In the genomic region with DNA sequence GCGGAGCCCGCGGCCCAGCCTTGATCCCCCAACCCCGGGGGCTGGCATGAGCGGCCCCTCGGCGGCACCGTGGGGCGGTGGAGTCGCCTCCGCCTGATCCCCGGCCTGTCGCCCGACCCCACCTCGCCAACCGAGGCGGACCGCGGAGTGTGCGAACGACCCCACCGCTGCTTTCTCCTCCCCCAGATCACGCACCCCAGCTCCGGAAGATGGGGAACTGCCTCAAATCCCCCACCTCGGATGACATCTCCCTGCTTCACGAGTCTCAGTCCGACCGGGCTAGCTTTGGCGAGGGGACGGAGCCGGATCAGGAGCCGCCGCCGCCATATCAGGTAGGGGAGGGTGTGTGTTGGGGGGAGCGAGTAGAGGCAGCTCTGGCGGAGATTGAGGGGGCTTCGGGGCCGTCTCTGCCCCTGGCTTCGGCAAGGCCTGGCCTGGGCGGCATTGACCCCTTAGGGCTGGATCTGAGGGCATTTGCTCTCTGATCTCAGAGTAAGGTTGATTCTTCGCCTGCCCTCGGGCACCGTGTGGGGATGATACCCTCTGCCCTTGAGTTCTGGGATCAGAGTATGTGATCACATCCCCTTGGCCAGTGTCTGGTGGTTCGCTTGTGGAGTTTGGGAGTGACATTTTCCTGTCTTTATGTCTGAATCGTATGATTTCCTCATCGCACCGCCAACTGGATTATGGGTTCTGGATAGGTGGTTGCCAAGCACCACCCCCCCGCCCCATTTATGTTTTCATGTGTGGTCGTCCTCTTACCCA, we compare ENCODE assay signal across 1 cellular context.
TF ChIP-seq lines count a peak whose summit lies in the region.

No MANE protein-coding gene starts in this region.

TF ChIP-seq in K562, 482 proteins besides CTCF, POLR2A, EP300 and RAD21 (continues in another document):
- TF ChIP-seq, protein P1, sequence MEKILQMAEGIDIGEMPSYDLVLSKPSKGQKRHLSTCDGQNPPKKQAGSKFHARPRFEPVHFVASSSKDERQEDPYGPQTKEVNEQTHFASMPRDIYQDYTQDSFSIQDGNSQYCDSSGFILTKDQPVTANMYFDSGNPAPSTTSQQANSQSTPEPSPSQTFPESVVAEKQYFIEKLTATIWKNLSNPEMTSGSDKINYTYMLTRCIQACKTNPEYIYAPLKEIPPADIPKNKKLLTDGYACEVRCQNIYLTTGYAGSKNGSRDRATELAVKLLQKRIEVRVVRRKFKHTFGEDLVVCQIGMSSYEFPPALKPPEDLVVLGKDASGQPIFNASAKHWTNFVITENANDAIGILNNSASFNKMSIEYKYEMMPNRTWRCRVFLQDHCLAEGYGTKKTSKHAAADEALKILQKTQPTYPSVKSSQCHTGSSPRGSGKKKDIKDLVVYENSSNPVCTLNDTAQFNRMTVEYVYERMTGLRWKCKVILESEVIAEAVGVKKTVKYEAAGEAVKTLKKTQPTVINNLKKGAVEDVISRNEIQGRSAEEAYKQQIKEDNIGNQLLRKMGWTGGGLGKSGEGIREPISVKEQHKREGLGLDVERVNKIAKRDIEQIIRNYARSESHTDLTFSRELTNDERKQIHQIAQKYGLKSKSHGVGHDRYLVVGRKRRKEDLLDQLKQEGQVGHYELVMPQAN (IDR thresholded peaks at IDR 0.05; ENCODE audit: borderline replicate concordance), result peak; percentile 37; the same call in 1 of the 2 replicates
- no peak for TF ChIP-seq PHTF2 (CRISPR knock-in tag; IDR thresholded peaks at IDR 0.05)
- TF ChIP-seq, protein P2, sequence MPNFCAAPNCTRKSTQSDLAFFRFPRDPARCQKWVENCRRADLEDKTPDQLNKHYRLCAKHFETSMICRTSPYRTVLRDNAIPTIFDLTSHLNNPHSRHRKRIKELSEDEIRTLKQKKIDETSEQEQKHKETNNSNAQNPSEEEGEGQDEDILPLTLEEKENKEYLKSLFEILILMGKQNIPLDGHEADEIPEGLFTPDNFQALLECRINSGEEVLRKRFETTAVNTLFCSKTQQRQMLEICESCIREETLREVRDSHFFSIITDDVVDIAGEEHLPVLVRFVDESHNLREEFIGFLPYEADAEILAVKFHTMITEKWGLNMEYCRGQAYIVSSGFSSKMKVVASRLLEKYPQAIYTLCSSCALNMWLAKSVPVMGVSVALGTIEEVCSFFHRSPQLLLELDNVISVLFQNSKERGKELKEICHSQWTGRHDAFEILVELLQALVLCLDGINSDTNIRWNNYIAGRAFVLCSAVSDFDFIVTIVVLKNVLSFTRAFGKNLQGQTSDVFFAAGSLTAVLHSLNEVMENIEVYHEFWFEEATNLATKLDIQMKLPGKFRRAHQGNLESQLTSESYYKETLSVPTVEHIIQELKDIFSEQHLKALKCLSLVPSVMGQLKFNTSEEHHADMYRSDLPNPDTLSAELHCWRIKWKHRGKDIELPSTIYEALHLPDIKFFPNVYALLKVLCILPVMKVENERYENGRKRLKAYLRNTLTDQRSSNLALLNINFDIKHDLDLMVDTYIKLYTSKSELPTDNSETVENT (CRISPR knock-in tag; IDR thresholded peaks at IDR 0.05), result no peak
- peak; percentile 51 for TF ChIP-seq HDAC2 (IDR thresholded peaks at IDR 0.05)
- peak; percentile 92; the same call in 1 of the 2 replicates for TF ChIP-seq FOXK1 (CRISPR knock-in tag; IDR thresholded peaks at IDR 0.05; ENCODE audit: borderline replicate concordance)
- 0 out of 2 replicates have a peak, but pooled peaks have one; percentile 29 for TF ChIP-seq ATF2 (CRISPR knock-in tag; IDR thresholded peaks at IDR 0.05)
- 0 out of 2 replicates have a peak, but pooled peaks have one; percentile 47 for TF ChIP-seq ZBTB17 (CRISPR knock-in tag; IDR thresholded peaks at IDR 0.05)
- TF ChIP-seq DPF2 (IDR thresholded peaks at IDR 0.05), result no peak
- peak; percentile 64 for TF ChIP-seq KDM5B (IDR thresholded peaks at IDR 0.05; ENCODE audit: insufficient replicate concordance, low read depth, low read length)
- TF ChIP-seq ZNF143 (CRISPR knock-in tag; IDR thresholded peaks at IDR 0.05), result 0 out of 2 replicates have a peak, but pooled peaks have one; percentile 6
- peak; percentile 37 for TF ChIP-seq TAF1 (IDR thresholded peaks at IDR 0.05; ENCODE audit: control insufficient read depth, extremely low read depth, insufficient read depth, low read length, severe bottlenecking)
- TF ChIP-seq SRSF3 (IDR thresholded peaks at IDR 0.05; ENCODE audit: insufficient read depth, low read length), result peak; percentile 70; the same call in 1 of the 2 replicates
- no peak for TF ChIP-seq PRPF4 (IDR thresholded peaks at IDR 0.05; ENCODE audit: insufficient read depth, low read depth, low read length, poor library complexity, severe bottlenecking)
- peak; percentile 39 for TF ChIP-seq SP1 (CRISPR knock-in tag; IDR thresholded peaks at IDR 0.05)
- TF ChIP-seq YY1 (IDR thresholded peaks at IDR 0.05; ENCODE audit: borderline replicate concordance in 1 of 3, control insufficient read depth in 1 of 3, extremely low read depth in 1 of 3, insufficient read depth in 3 of 3, insufficient read length in 1 of 3, insufficient replicate concordance in 2 of 3, low read depth in 1 of 3, low read length in 2 of 3), result peak in 2 of 3 experiments; percentile 58 to 85
- TF ChIP-seq CHD1 (IDR thresholded peaks at IDR 0.05; ENCODE audit: low read length), result peak; percentile 60
- TF ChIP-seq HMGXB4 (CRISPR knock-in tag; IDR thresholded peaks at IDR 0.05), result peak; percentile 44; the same call in 1 of the 2 replicates
- no peak for TF ChIP-seq ZNF354B (CRISPR knock-in tag; IDR thresholded peaks at IDR 0.05)
- peak; percentile 3; the same call in 1 of the 2 replicates for TF ChIP-seq RB1 (IDR thresholded peaks at IDR 0.05; ENCODE audit: low read depth)
- TF ChIP-seq NR1H2 (CRISPR knock-in tag; IDR thresholded peaks at IDR 0.05), result 0 out of 2 replicates have a peak, but pooled peaks have one; percentile 58
- TF ChIP-seq SMARCE1 (IDR thresholded peaks at IDR 0.05), result peak; percentile 41
- TF ChIP-seq TARDBP (IDR thresholded peaks at IDR 0.05), result 0 out of 2 replicates have a peak, but pooled peaks have one; percentile 25
- TF ChIP-seq KLF13 (tag; IDR thresholded peaks at IDR 0.05; ENCODE audit: borderline replicate concordance, low read depth), result no peak
- 0 out of 2 replicates have a peak, but pooled peaks have one; percentile 29 for TF ChIP-seq LCOR (CRISPR knock-in tag; IDR thresholded peaks at IDR 0.05)
- TF ChIP-seq, protein P3, sequence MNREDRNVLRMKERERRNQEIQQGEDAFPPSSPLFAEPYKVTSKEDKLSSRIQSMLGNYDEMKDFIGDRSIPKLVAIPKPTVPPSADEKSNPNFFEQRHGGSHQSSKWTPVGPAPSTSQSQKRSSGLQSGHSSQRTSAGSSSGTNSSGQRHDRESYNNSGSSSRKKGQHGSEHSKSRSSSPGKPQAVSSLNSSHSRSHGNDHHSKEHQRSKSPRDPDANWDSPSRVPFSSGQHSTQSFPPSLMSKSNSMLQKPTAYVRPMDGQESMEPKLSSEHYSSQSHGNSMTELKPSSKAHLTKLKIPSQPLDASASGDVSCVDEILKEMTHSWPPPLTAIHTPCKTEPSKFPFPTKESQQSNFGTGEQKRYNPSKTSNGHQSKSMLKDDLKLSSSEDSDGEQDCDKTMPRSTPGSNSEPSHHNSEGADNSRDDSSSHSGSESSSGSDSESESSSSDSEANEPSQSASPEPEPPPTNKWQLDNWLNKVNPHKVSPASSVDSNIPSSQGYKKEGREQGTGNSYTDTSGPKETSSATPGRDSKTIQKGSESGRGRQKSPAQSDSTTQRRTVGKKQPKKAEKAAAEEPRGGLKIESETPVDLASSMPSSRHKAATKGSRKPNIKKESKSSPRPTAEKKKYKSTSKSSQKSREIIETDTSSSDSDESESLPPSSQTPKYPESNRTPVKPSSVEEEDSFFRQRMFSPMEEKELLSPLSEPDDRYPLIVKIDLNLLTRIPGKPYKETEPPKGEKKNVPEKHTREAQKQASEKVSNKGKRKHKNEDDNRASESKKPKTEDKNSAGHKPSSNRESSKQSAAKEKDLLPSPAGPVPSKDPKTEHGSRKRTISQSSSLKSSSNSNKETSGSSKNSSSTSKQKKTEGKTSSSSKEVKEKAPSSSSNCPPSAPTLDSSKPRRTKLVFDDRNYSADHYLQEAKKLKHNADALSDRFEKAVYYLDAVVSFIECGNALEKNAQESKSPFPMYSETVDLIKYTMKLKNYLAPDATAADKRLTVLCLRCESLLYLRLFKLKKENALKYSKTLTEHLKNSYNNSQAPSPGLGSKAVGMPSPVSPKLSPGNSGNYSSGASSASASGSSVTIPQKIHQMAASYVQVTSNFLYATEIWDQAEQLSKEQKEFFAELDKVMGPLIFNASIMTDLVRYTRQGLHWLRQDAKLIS (CRISPR knock-in tag; IDR thresholded peaks at IDR 0.05), result peak; percentile 41; the same call in 1 of the 2 replicates
- peak; percentile 33; the same call in 1 of the 2 replicates for TF ChIP-seq ZBTB7A (IDR thresholded peaks at IDR 0.05; ENCODE audit: borderline replicate concordance, control insufficient read depth, low read depth, low read length)
- TF ChIP-seq RBBP5 (IDR thresholded peaks at IDR 0.05; ENCODE audit: borderline replicate concordance, insufficient read depth, low read length, poor library complexity, severe bottlenecking), result peak; percentile 88
- TF ChIP-seq LARP7 (IDR thresholded peaks at IDR 0.05), result no peak
- TF ChIP-seq IRF2 (CRISPR knock-in tag; IDR thresholded peaks at IDR 0.05), result 0 out of 2 replicates have a peak, but pooled peaks have one; percentile 48
- TF ChIP-seq NR2C2 (CRISPR knock-in tag; IDR thresholded peaks at IDR 0.05), result 0 out of 2 replicates have a peak, but pooled peaks have one; percentile 21
- TF ChIP-seq NR2C2 (tag; IDR thresholded peaks at IDR 0.05), result 0 out of 2 replicates have a peak, but pooled peaks have one; percentile 33
- TF ChIP-seq, protein P4, sequence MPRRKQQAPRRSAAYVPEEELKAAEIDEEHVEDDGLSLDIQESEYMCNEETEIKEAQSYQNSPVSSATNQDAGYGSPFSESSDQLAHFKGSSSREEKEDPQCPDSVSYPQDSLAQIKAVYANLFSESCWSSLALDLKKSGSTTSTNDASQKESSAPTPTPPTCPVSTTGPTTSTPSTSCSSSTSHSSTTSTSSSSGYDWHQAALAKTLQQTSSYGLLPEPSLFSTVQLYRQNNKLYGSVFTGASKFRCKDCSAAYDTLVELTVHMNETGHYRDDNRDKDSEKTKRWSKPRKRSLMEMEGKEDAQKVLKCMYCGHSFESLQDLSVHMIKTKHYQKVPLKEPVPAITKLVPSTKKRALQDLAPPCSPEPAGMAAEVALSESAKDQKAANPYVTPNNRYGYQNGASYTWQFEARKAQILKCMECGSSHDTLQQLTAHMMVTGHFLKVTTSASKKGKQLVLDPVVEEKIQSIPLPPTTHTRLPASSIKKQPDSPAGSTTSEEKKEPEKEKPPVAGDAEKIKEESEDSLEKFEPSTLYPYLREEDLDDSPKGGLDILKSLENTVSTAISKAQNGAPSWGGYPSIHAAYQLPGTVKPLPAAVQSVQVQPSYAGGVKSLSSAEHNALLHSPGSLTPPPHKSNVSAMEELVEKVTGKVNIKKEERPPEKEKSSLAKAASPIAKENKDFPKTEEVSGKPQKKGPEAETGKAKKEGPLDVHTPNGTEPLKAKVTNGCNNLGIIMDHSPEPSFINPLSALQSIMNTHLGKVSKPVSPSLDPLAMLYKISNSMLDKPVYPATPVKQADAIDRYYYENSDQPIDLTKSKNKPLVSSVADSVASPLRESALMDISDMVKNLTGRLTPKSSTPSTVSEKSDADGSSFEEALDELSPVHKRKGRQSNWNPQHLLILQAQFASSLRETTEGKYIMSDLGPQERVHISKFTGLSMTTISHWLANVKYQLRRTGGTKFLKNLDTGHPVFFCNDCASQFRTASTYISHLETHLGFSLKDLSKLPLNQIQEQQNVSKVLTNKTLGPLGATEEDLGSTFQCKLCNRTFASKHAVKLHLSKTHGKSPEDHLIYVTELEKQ (CRISPR knock-in tag; IDR thresholded peaks at IDR 0.05), result no peak
- TF ChIP-seq, protein P5, sequence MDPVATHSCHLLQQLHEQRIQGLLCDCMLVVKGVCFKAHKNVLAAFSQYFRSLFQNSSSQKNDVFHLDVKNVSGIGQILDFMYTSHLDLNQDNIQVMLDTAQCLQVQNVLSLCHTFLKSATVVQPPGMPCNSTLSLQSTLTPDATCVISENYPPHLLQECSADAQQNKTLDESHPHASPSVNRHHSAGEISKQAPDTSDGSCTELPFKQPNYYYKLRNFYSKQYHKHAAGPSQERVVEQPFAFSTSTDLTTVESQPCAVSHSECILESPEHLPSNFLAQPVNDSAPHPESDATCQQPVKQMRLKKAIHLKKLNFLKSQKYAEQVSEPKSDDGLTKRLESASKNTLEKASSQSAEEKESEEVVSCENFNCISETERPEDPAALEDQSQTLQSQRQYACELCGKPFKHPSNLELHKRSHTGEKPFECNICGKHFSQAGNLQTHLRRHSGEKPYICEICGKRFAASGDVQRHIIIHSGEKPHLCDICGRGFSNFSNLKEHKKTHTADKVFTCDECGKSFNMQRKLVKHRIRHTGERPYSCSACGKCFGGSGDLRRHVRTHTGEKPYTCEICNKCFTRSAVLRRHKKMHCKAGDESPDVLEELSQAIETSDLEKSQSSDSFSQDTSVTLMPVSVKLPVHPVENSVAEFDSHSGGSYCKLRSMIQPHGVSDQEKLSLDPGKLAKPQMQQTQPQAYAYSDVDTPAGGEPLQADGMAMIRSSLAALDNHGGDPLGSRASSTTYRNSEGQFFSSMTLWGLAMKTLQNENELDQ (CRISPR knock-in tag; IDR thresholded peaks at IDR 0.05; ENCODE audit: borderline replicate concordance), result 0 out of 2 replicates have a peak, but pooled peaks have one; percentile 53
- TF ChIP-seq SMARCA4 (IDR thresholded peaks at IDR 0.05), result peak; percentile 36; the same call in 1 of the 2 replicates
- 0 out of 2 replicates have a peak, but pooled peaks have one; percentile 76 for TF ChIP-seq TGIF2 (CRISPR knock-in tag; IDR thresholded peaks at IDR 0.05)
